ENCODE assay signal across 10 cellular contexts in genomic region chr6:31308845-31309175, GRCh38. TPM values are rescaled to one million over a fixed set of nuclear protein-coding genes. Genes with fewer than 3 reads are reported as not detected.
DNase-seq lines count a peak whose midpoint lies in the region; ATAC-seq and TF ChIP-seq lines count a peak whose summit lies in the region.
"Had no signal": no experiment of that assay in that cellular context is flagged by ENCODE, and none has a peak within 500 bp of the region (broad histone marks: within the 10 kb centered on the region; RNA-seq: fewer than 3 reads in every experiment).

No MANE protein-coding gene starts in this region.

- H3K9ac ChIP-seq in mammary epithelial cell (ENCODE audit: insufficient read depth, low read length) (no peak overlapping the region), Karpas-422 (ENCODE audit: low read length) (no peak overlapping the region)

- H3K4me3 Mint-ChIP-seq in activated naive CD4-positive, alpha-beta T cell treated with anti-CD3 and anti-CD28 coated beads, Interleukin-2, amount 50 U/mL, for 24 hours, result peak overlapping the region; percentile 58
- peak overlapping the region; percentile 97 for H3K4me3 Mint-ChIP-seq in memory B cell

- peak overlapping the region; percentile 69 for H2AFZ ChIP-seq in mammary epithelial cell (ENCODE audit: low read depth, low read length)
- no peak overlapping the region for H2AFZ ChIP-seq in Karpas-422 (ENCODE audit: low read length)

- ATAC-seq in memory B cell (ENCODE audit: low read depth), result no peak

- dilution Hi-C loops in mammary epithelial cell (cut with HindIII; ENCODE audit: low sequenced_read_pairs), result no loop called here

- no peaks in the 10 kb centered on the region for H3K9me2 ChIP-seq in Karpas-422 (replicated peaks; ENCODE audit: insufficient read depth, low read length)

- TF ChIP-seq CTCF in mammary epithelial cell (conservative IDR thresholded peaks at IDR 0.05 in 1 of 2, IDR thresholded peaks at IDR 0.05 in 1 of 2; ENCODE audit: extremely low read depth in 1 of 2, insufficient read depth in 1 of 2, low read depth in 1 of 2, low read length in 2 of 2), result no peak
- no peak for TF ChIP-seq CTCF in tibial artery (IDR thresholded peaks at IDR 0.05)

- H3K36me3 ChIP-seq in mammary epithelial cell (ENCODE audit: insufficient read depth, low read length) (no peaks in the 10 kb centered on the region), tibial artery (no peaks in the 10 kb centered on the region), Karpas-422 (ENCODE audit: insufficient read depth, low read length) (no peaks in the 10 kb centered on the region)

- WGBS in mammary epithelial cell (ENCODE audit: low coverage, missing lambda C conversion rate), result 100% methylated on average over 5 of the region's 11 CpGs

- H3K27me3 ChIP-seq in mammary epithelial cell (ENCODE audit: insufficient read depth, low read length) (peaks cover 13% of the 10 kb centered on the region), tibial artery (peaks cover 0 to 45% of the 10 kb centered on the region in 2 donors), Karpas-422 (ENCODE audit: low read length) (no peaks in the 10 kb centered on the region)

- no TSS peak for BruUV-seq in mammary epithelial cell (replicated peaks; lab: Mats Ljungman, UMichigan)

- H3K27me3 Mint-ChIP-seq in activated naive CD4-positive, alpha-beta T cell treated with anti-CD3 and anti-CD28 coated beads, Interleukin-2, amount 50 U/mL, for 24 hours, result no peaks in the 10 kb centered on the region
- H3K27me3 Mint-ChIP-seq in memory B cell, result no peaks in the 10 kb centered on the region

- no peak for DNase-seq in activated naive CD4-positive, alpha-beta T cell (lab: John Stamatoyannopoulos, UW)
- DNase-seq in mammary epithelial cell (no peak), memory B cell (ENCODE audit: low spot score in 2 of 2) (no peak), tibial artery (no peak), Karpas-422 (no peak), HT-29 (ENCODE audit: low spot score) (no peak), NCI-H2171 (lab: John Stamatoyannopoulos, UW) (no peak)
- DNase-seq: erythroblast had no signal

- no peak overlapping the region for H3K4me3 ChIP-seq in mammary epithelial cell (replicated peaks in 1 of 3; ENCODE audit: insufficient read depth in 1 of 3, low read depth in 2 of 3, low read length in 3 of 3)
- H3K4me3 ChIP-seq in tibial artery, result peak overlapping the region; percentile 21 to 37
- no peak overlapping the region for H3K4me3 ChIP-seq in Karpas-422 (ENCODE audit: low read length)
- H3K4me3 ChIP-seq: GM12878 had no signal

- H3K27ac Mint-ChIP-seq in activated naive CD4-positive, alpha-beta T cell treated with anti-CD3 and anti-CD28 coated beads, Interleukin-2, amount 50 U/mL, for 24 hours, result no peak overlapping the region
- H3K27ac Mint-ChIP-seq in memory B cell, result no peak overlapping the region

- H3K79me2 ChIP-seq in mammary epithelial cell (ENCODE audit: insufficient read depth, low read length) (no peaks in the 10 kb centered on the region), Karpas-422 (ENCODE audit: low read length) (no peaks in the 10 kb centered on the region)

- no peaks in the 10 kb centered on the region for H3K9me3 ChIP-seq in mammary epithelial cell (replicated peaks; ENCODE audit: insufficient read depth, low read length)
- H3K9me3 ChIP-seq in tibial artery, result no peaks in the 10 kb centered on the region
- H3K9me3 ChIP-seq in Karpas-422 (ENCODE audit: low read length), result no peaks in the 10 kb centered on the region

- intact Hi-C loops in mammary epithelial cell (cut with micrococcal nuclease), result no loop called here
- intact Hi-C loops in tibial artery (cut with DNase I; ENCODE audit: low total_unique reads), result no loop called here

- H3K27ac ChIP-seq in mammary epithelial cell (ENCODE audit: insufficient read depth, low read depth, low read length), result no peak overlapping the region
- H3K27ac ChIP-seq in tibial artery, result no peak overlapping the region
- no peak overlapping the region for H3K27ac ChIP-seq in Karpas-422 (ENCODE audit: low read length)

- H4K20me1 ChIP-seq in mammary epithelial cell (ENCODE audit: insufficient read depth, low read length), result no peaks in the 10 kb centered on the region
- H4K20me1 ChIP-seq in Karpas-422 (ENCODE audit: insufficient read depth, low read depth, low read length), result no peaks in the 10 kb centered on the region

- in situ Hi-C loops in mammary epithelial cell (cut with MboI; ENCODE audit: low sequenced_read_pairs in 2 of 2), result no loop called here

- CTCF ChIA-PET in mammary epithelial cell (lab: Charles Lee; ENCODE audit: low non-redundant PET), result no interaction called here

- H3K4me1 ChIP-seq in mammary epithelial cell (ENCODE audit: insufficient read depth, low read length) (peaks cover 2% of the 10 kb centered on the region), tibial artery (peaks cover 0 to 11% (median 9%) of the 10 kb centered on the region in 4 donors), Karpas-422 (ENCODE audit: low read length) (peaks cover 6% of the 10 kb centered on the region)

- H3K4me1 Mint-ChIP-seq in activated naive CD4-positive, alpha-beta T cell treated with anti-CD3 and anti-CD28 coated beads, Interleukin-2, amount 50 U/mL, for 24 hours, result peaks cover 7% of the 10 kb centered on the region
- H3K4me1 Mint-ChIP-seq in memory B cell, result peaks cover 5% of the 10 kb centered on the region

- H3K36me3 Mint-ChIP-seq in activated naive CD4-positive, alpha-beta T cell treated with anti-CD3 and anti-CD28 coated beads, Interleukin-2, amount 50 U/mL, for 24 hours, result no peaks in the 10 kb centered on the region
- H3K36me3 Mint-ChIP-seq in memory B cell, result no peaks in the 10 kb centered on the region

- H3K4me2 ChIP-seq in mammary epithelial cell (ENCODE audit: insufficient read depth, low read depth, low read length) (no peak overlapping the region), Karpas-422 (ENCODE audit: low read depth, low read length, poor library complexity, severe bottlenecking) (no peak overlapping the region)

- no peaks in the 10 kb centered on the region for H3K9me3 Mint-ChIP-seq in activated naive CD4-positive, alpha-beta T cell treated with anti-CD3 and anti-CD28 coated beads, Interleukin-2, amount 50 U/mL, for 24 hours
- no peaks in the 10 kb centered on the region for H3K9me3 Mint-ChIP-seq in memory B cell

RNA-seq across cellular contexts. Expression of gene HLA-C, which starts 36.9 kb away (rescaled TPM):
- total RNA-seq in mammary epithelial cell, result 100 to 1,000 TPM in 1 of 2 donors, 10 to 100 TPM in 1; 82.5 to 256 TPM
- 265 TPM for polyA plus RNA-seq in mammary epithelial cell
- 171 TPM for polyA minus RNA-seq in mammary epithelial cell
- 317 and 613 TPM in 2 replicates for total RNA-seq in Karpas-422 (2014; rRNA removed; shearing (Covaris generic); ENCODE audit: low replicate concordance)
- 110 and 133 TPM in 2 replicates for total RNA-seq in HT-29 (2014; rRNA removed; shearing (Covaris generic))

RNA-seq across cellular contexts. Expression of gene HLA-B, which starts 48.2 kb away (rescaled TPM):
- 100 to 1,000 TPM in 1 of 2 donors, 10 to 100 TPM in 1; 65.3 to 181 TPM for total RNA-seq in mammary epithelial cell
- polyA plus RNA-seq in mammary epithelial cell, result 95.3 TPM
- 53.0 TPM for polyA minus RNA-seq in mammary epithelial cell
- 1,556 and 2,615 TPM in 2 replicates for total RNA-seq in Karpas-422 (2014; rRNA removed; shearing (Covaris generic); ENCODE audit: low replicate concordance)
- 15.3 and 19.8 TPM in 2 replicates for total RNA-seq in HT-29 (2014; rRNA removed; shearing (Covaris generic))

Comparison
In these comparisons a context has a peak if more than half of its experiments do, and no peak if none do; other contexts are left out.
1. H3K4me3 ChIP-seq: peak in tibial artery (2 of 2); none in mammary epithelial cell (0 of 3) and Karpas-422 (single experiment).